Comparison of ENCODE assay signal across 28 cellular contexts in genomic region chr15:101046826-101047225, GRCh38.
DNase-seq lines count a peak whose midpoint lies in the region; ATAC-seq and TF ChIP-seq lines count a peak whose summit lies in the region.
"Had no signal": no experiment of that assay in that cellular context is flagged by ENCODE, and none has a peak within 500 bp of the region (broad histone marks: within the 10 kb centered on the region; RNA-seq: fewer than 3 reads in every experiment).

No MANE protein-coding gene starts in this region.

- WGBS in adrenal gland, 4 donors: 74 to 85% (median 78%) methylated on average over 7 of the region's 7 CpGs

- in situ Hi-C loops in ACHN (cut with HindIII; ENCODE audit: low pct_ligation_motif_present, low pct_unique_long_range_greater_than_20kb, low sequenced_read_pairs): no loop called here

- no peak for ATAC-seq in lower lobe of right lung
- ATAC-seq in HG03139 (IDR thresholded peaks at IDR 0.05; ENCODE audit: unreplicated experiment): no peak
- ATAC-seq in GM21360 (IDR thresholded peaks at IDR 0.05; ENCODE audit: unreplicated experiment): no peak
- ATAC-seq in GM18502 (IDR thresholded peaks at IDR 0.05; ENCODE audit: poor library complexity, unreplicated experiment): no peak
- ATAC-seq: A549; activated T-cell treated with anti-CD3 and anti-CD28 coated beads, Interleukin-2, amount 50 U/mL, for 4 hours; heart left ventricle; Right ventricle myocardium inferior; stimulated activated naive CD8-positive, alpha-beta T cell treated with anti-CD3 and anti-CD28 coated beads, Interleukin-15, Interleukin-2, amounts not matched to agents 100 U/mL and 50 U/mL, for 24 hours had no signal

- no peaks in the 10 kb centered on the region for H3K4me1 ChIP-seq in adrenal gland (replicated peaks in 1 of 2)
- H3K4me1 ChIP-seq in lower lobe of right lung: peaks cover 5% of the 10 kb centered on the region
- H3K4me1 ChIP-seq: A549 had no signal

- H3K27ac ChIP-seq in adrenal gland (peak overlapping the region in 3 of 5 donors; percentile 15 to 88 (median 59)), lower lobe of right lung (no peak overlapping the region)
- H3K27ac ChIP-seq: A549, cardiac muscle cell, neutrophil had no signal

- intact Hi-C loops in adrenal gland (cut with DNase I): no loop called here
- intact Hi-C loops in lower lobe of right lung (cut with DNase I): no loop called here

- H3K9me3 ChIP-seq in adrenal gland (replicated peaks in 1 of 3) (no peaks in the 10 kb centered on the region), lower lobe of right lung (no peaks in the 10 kb centered on the region)
- H3K9me3 ChIP-seq: A549, heart left ventricle, neutrophil had no signal

- DNase-seq in GM12865 (ENCODE audit: low read depth) (peak; percentile 47), adrenal gland (peak in 4 of 7 donors; percentile 8 to 22 (median 14)), lower lobe of right lung (peak; percentile 7), ACHN (no peak)
- peak; percentile 10 for DNase-seq in stimulated activated CD8-positive, alpha-beta memory T cell treated with anti-CD3 and anti-CD28 coated beads, Interleukin-4, amount 100 ng/mL, for 48 hours
- DNase-seq: activated CD4-positive, alpha-beta memory T cell treated with anti-CD3 and anti-CD28 coated beads, Interleukin-2, amount 10 ng/mL, durations not matched to agents 7 days and 5 days; activated naive CD4-positive, alpha-beta T cell treated with anti-CD3 and anti-CD28 coated beads for 36 hours; activated T-cell treated with anti-CD3 and anti-CD28 coated beads, Interleukin-2, amount 50 U/mL, for 4 hours; COR-L47; dermis blood vessel endothelial cell; immature natural killer cell; Karpas-422; MV-4-11; NCI-H1694; NCI-H2171 treated with DMSO at 0.1 percent for 48 hours; NCI-H69; stimulated activated CD4-positive, alpha-beta T cell treated with anti-CD3 and anti-CD28 coated beads, Interleukin-2, amount 100 ng/mL, for 48 hours; stimulated activated naive CD8-positive, alpha-beta T cell treated with anti-CD3 and anti-CD28 coated beads, Interleukin-15, Interleukin-2, amounts not matched to agents 100 U/mL and 50 U/mL, for 24 hours; SW 1271 had no signal

- H3K27me3 ChIP-seq in adrenal gland: no peaks in the 10 kb centered on the region
- H3K27me3 ChIP-seq in lower lobe of right lung (ENCODE audit: low read depth): no peaks in the 10 kb centered on the region
- H3K27me3 ChIP-seq: cardiac muscle cell, heart left ventricle, neutrophil had no signal

- H3K36me3 ChIP-seq in adrenal gland (replicated peaks in 1 of 2) (peaks cover 0 to under 1% of the 10 kb centered on the region in 2 donors), lower lobe of right lung (peaks cover 46% of the 10 kb centered on the region)
- H3K36me3 ChIP-seq: cardiac muscle cell had no signal

- H3K4me3 ChIP-seq in GM12865 (ENCODE audit: low read depth, low read length) (no peak overlapping the region), adrenal gland (no peak overlapping the region), lower lobe of right lung (no peak overlapping the region)
- H3K4me3 ChIP-seq: A549, cardiac muscle cell, heart left ventricle, smooth muscle cell had no signal

- TF ChIP-seq CTCF in GM12865 (IDR thresholded peaks at IDR 0.05; ENCODE audit: insufficient read depth, low read depth, low read length, missing control alignments) (no peak), adrenal gland (IDR thresholded peaks at IDR 0.05) (no peak), lower lobe of right lung (IDR thresholded peaks at IDR 0.05) (no peak)

- TF ChIP-seq POLR2A in adrenal gland (IDR thresholded peaks at IDR 0.05): no peak
